14 cellular contexts compared by ENCODE assay signal in the genomic region with DNA sequence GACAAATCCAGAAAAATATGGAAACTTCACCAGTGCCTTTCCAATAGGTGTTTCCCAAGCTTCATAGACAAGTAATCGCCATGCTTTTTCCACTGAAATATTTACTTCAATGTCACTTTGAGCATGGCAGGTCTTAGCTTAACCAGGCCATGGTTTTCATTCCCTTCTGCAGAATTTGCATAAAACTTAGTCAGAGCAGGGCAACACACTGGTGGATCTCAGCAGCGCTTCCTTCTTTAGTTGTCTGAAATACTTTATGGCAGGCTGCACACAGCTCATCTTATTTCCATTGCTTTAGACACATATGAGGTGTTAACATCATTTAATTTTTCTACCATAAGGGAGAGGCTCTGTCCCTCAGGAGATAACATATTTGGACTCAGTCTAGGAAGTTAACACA.
DNase-seq lines count a peak whose midpoint lies in the region; ATAC-seq lines count a peak whose summit lies in the region.
"Had no signal": no experiment of that assay in that cellular context is flagged by ENCODE, and none has a peak within 500 bp of the region (broad histone marks: within the 10 kb centered on the region; RNA-seq: fewer than 3 reads in every experiment).

No MANE protein-coding gene starts in this region.

- H3K4me3 Mint-ChIP-seq in activated T-cell treated with anti-CD3 and anti-CD28 coated beads, Interleukin-2, amount 50 U/mL, for 24 hours = no peak overlapping the region
- H3K4me3 Mint-ChIP-seq: activated CD8-positive, alpha-beta memory T cell treated with anti-CD3 and anti-CD28 coated beads, Interleukin-2, amount 10 ng/mL, durations not matched to agents 7 days and 5 days had no signal

- peak; percentile 19 for DNase-seq in MV-4-11 (lab: John Stamatoyannopoulos, UW)
- DNase-seq in Ammon's horn (ENCODE audit: low spot score) = no peak
- DNase-seq in NCI-H446 (lab: John Stamatoyannopoulos, UW) = no peak
- DNase-seq in activated T-cell treated with anti-CD3 and anti-CD28 coated beads, Interleukin-2, amount 50 U/mL, for 24 hours = no peak
- no peak for DNase-seq in NCI-H226
- DNase-seq: activated CD8-positive, alpha-beta memory T cell treated with anti-CD3 and anti-CD28 coated beads, Interleukin-2, amount 10 ng/mL, durations not matched to agents 7 days and 5 days; NCI-H510A treated with DMSO at 0.1 percent for 48 hours; stimulated activated CD4-positive, alpha-beta T cell treated with anti-CD3 and anti-CD28 coated beads, Interleukin-1b, Interleukin-23, amount 100 ng/mL, for 48 hours; stimulated activated naive CD4-positive, alpha-beta T cell had no signal

- no peaks in the 10 kb centered on the region for H3K36me3 Mint-ChIP-seq in activated T-cell treated with anti-CD3 and anti-CD28 coated beads, Interleukin-2, amount 50 U/mL, for 24 hours (ENCODE audit: low read depth)
- H3K36me3 Mint-ChIP-seq: activated CD8-positive, alpha-beta memory T cell treated with anti-CD3 and anti-CD28 coated beads, Interleukin-2, amount 10 ng/mL, durations not matched to agents 7 days and 5 days had no signal

- no peaks in the 10 kb centered on the region for H3K9me3 Mint-ChIP-seq in activated T-cell treated with anti-CD3 and anti-CD28 coated beads, Interleukin-2, amount 50 U/mL, for 24 hours

- ATAC-seq in GM18858 (IDR thresholded peaks at IDR 0.05; ENCODE audit: unreplicated experiment) (peak; percentile 87), GM21381 (IDR thresholded peaks at IDR 0.05; ENCODE audit: unreplicated experiment) (peak; percentile 86), HG02885 (IDR thresholded peaks at IDR 0.05; ENCODE audit: poor library complexity, unreplicated experiment) (peak; percentile 91)
- ATAC-seq: activated CD8-positive, alpha-beta memory T cell treated with anti-CD3 and anti-CD28 coated beads, Interleukin-2, amount 10 ng/mL, durations not matched to agents 7 days and 5 days; Right ventricle myocardium inferior had no signal

- H3K27ac Mint-ChIP-seq in activated T-cell treated with anti-CD3 and anti-CD28 coated beads, Interleukin-2, amount 50 U/mL, for 24 hours = no peak overlapping the region
- H3K27ac Mint-ChIP-seq: activated CD8-positive, alpha-beta memory T cell treated with anti-CD3 and anti-CD28 coated beads, Interleukin-2, amount 10 ng/mL, durations not matched to agents 7 days and 5 days; progenitor cell of endocrine pancreas had no signal

- H3K4me1 Mint-ChIP-seq in activated T-cell treated with anti-CD3 and anti-CD28 coated beads, Interleukin-2, amount 50 U/mL, for 24 hours (ENCODE audit: low read depth) = peaks cover 19% of the 10 kb centered on the region

- no peaks in the 10 kb centered on the region for H3K27me3 Mint-ChIP-seq in activated T-cell treated with anti-CD3 and anti-CD28 coated beads, Interleukin-2, amount 50 U/mL, for 24 hours
- H3K27me3 Mint-ChIP-seq: activated CD8-positive, alpha-beta memory T cell treated with anti-CD3 and anti-CD28 coated beads, Interleukin-2, amount 10 ng/mL, durations not matched to agents 7 days and 5 days; progenitor cell of endocrine pancreas had no signal
